Comparison of ENCODE assay signal across 1 cellular context in the genomic region with DNA sequence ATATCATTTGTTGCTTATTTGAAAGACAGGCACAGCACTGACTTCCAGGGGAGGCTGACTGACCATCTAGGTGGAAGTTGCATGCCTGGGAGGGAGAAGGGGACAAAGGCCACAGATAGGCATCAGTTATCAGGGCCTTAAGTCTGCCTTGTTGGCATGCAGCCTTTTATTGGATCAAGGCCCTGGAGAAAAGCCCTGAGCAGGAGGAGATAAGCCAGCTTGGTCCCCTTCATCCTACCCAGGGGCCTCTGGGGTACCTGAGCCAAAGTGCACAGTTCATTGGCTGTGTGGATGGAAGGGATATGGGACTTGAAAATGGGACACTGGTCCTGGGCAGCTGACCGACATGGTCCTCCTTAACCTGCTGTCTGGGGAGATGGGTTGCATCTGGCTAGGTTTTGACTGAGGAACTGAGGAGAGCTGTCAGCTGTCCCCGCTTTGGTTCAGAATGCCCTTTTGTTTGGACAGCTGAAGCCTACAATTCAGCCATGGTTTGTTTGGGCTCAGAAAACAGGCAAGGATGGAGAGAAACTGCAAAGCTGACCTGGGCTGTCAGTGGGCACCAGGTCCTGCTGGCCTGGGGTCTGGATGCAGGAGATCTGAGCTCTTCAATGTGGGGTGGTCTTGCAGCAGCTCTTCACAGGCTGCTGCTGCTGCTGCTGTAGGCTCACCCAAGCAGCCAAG.
A peak's percentile ranks its signal among the peaks of the same experiment; 100 is the strongest.
TF ChIP-seq lines count a peak whose summit lies in the region.

No MANE protein-coding gene starts in this region.

TF ChIP-seq in HepG2, 621 proteins besides CTCF, POLR2A, EP300 and RAD21 (continued from another document and continues in another):
- TF ChIP-seq ZNF138 (CRISPR knock-in tag; IDR thresholded peaks at IDR 0.05; ENCODE audit: low read depth), result no peak
- TF ChIP-seq PHF21A (CRISPR knock-in tag; IDR thresholded peaks at IDR 0.05), result peak; percentile 73; the same call in 1 of the 2 replicates
- TF ChIP-seq ZNF614 (CRISPR knock-in tag; IDR thresholded peaks at IDR 0.05; ENCODE audit: borderline replicate concordance), result no peak
- no peak for TF ChIP-seq RORA (CRISPR knock-in tag; IDR thresholded peaks at IDR 0.05)
- TF ChIP-seq AKAP8 (CRISPR knock-in tag; IDR thresholded peaks at IDR 0.05), result no peak
- TF ChIP-seq, protein P1, sequence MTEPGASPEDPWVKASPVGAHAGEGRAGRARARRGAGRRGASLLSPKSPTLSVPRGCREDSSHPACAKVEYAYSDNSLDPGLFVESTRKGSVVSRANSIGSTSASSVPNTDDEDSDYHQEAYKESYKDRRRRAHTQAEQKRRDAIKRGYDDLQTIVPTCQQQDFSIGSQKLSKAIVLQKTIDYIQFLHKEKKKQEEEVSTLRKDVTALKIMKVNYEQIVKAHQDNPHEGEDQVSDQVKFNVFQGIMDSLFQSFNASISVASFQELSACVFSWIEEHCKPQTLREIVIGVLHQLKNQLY (CRISPR knock-in tag; IDR thresholded peaks at IDR 0.05), result no peak
- peak; percentile 46 for TF ChIP-seq SALL1 (CRISPR knock-in tag; IDR thresholded peaks at IDR 0.05)
- TF ChIP-seq, protein P2, sequence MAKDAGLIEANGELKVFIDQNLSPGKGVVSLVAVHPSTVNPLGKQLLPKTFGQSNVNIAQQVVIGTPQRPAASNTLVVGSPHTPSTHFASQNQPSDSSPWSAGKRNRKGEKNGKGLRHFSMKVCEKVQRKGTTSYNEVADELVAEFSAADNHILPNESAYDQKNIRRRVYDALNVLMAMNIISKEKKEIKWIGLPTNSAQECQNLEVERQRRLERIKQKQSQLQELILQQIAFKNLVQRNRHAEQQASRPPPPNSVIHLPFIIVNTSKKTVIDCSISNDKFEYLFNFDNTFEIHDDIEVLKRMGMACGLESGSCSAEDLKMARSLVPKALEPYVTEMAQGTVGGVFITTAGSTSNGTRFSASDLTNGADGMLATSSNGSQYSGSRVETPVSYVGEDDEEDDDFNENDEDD (CRISPR knock-in tag; IDR thresholded peaks at IDR 0.05; ENCODE audit: borderline replicate concordance), result no peak
- TF ChIP-seq ZNF782 (CRISPR knock-in tag; IDR thresholded peaks at IDR 0.05; ENCODE audit: borderline replicate concordance), result no peak
- TF ChIP-seq FOSL2 (CRISPR knock-in tag; IDR thresholded peaks at IDR 0.05), result no peak
- TF ChIP-seq ZNF354B (CRISPR knock-in tag; IDR thresholded peaks at IDR 0.05), result no peak
- no peak for TF ChIP-seq ZNF382 (CRISPR knock-in tag; IDR thresholded peaks at IDR 0.05; ENCODE audit: borderline replicate concordance)
- TF ChIP-seq, protein P3, sequence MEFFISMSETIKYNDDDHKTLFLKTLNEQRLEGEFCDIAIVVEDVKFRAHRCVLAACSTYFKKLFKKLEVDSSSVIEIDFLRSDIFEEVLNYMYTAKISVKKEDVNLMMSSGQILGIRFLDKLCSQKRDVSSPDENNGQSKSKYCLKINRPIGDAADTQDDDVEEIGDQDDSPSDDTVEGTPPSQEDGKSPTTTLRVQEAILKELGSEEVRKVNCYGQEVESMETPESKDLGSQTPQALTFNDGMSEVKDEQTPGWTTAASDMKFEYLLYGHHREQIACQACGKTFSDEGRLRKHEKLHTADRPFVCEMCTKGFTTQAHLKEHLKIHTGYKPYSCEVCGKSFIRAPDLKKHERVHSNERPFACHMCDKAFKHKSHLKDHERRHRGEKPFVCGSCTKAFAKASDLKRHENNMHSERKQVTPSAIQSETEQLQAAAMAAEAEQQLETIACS (CRISPR knock-in tag; IDR thresholded peaks at IDR 0.05), result no peak
- TF ChIP-seq, protein P4, sequence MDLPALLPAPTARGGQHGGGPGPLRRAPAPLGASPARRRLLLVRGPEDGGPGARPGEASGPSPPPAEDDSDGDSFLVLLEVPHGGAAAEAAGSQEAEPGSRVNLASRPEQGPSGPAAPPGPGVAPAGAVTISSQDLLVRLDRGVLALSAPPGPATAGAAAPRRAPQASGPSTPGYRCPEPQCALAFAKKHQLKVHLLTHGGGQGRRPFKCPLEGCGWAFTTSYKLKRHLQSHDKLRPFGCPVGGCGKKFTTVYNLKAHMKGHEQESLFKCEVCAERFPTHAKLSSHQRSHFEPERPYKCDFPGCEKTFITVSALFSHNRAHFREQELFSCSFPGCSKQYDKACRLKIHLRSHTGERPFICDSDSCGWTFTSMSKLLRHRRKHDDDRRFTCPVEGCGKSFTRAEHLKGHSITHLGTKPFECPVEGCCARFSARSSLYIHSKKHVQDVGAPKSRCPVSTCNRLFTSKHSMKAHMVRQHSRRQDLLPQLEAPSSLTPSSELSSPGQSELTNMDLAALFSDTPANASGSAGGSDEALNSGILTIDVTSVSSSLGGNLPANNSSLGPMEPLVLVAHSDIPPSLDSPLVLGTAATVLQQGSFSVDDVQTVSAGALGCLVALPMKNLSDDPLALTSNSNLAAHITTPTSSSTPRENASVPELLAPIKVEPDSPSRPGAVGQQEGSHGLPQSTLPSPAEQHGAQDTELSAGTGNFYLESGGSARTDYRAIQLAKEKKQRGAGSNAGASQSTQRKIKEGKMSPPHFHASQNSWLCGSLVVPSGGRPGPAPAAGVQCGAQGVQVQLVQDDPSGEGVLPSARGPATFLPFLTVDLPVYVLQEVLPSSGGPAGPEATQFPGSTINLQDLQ (CRISPR knock-in tag; IDR thresholded peaks at IDR 0.05), result no peak
- no peak for TF ChIP-seq KLF15 (CRISPR knock-in tag; IDR thresholded peaks at IDR 0.05; ENCODE audit: borderline replicate concordance)
- TF ChIP-seq ZNF3 (CRISPR knock-in tag; IDR thresholded peaks at IDR 0.05), result no peak
- TF ChIP-seq TBL1XR1 (IDR thresholded peaks at IDR 0.05; ENCODE audit: borderline replicate concordance, low read length, partially characterized antibody), result no peak
- TF ChIP-seq FOXC1 (CRISPR knock-in tag; IDR thresholded peaks at IDR 0.05; ENCODE audit: borderline replicate concordance), result no peak
- no peak for TF ChIP-seq SRF (IDR thresholded peaks at IDR 0.05; ENCODE audit: low read depth, low read length)
- no peak for TF ChIP-seq RXRB (CRISPR knock-in tag; IDR thresholded peaks at IDR 0.05; ENCODE audit: borderline replicate concordance)
- TF ChIP-seq ZNF879 (CRISPR knock-in tag; IDR thresholded peaks at IDR 0.05), result no peak
- TF ChIP-seq GPN1 (CRISPR knock-in tag; IDR thresholded peaks at IDR 0.05; ENCODE audit: borderline replicate concordance), result no peak
- no peak for TF ChIP-seq NFATC3 (CRISPR knock-in tag; IDR thresholded peaks at IDR 0.05)
- TF ChIP-seq ZNF446 (CRISPR knock-in tag; IDR thresholded peaks at IDR 0.05), result no peak
- no peak for TF ChIP-seq SMAD1 (CRISPR knock-in tag; IDR thresholded peaks at IDR 0.05; ENCODE audit: borderline replicate concordance, low read depth)
- no peak for TF ChIP-seq ZNF761 (CRISPR knock-in tag; conservative IDR thresholded peaks at IDR 0.05)
- TF ChIP-seq ZSCAN12 (CRISPR knock-in tag; IDR thresholded peaks at IDR 0.05), result no peak
- TF ChIP-seq POLR2AphosphoS5 (IDR thresholded peaks at IDR 0.05; ENCODE audit: low read depth, low read length), result no peak
- TF ChIP-seq ZNF33A (CRISPR knock-in tag; IDR thresholded peaks at IDR 0.05; ENCODE audit: borderline replicate concordance), result no peak
- TF ChIP-seq, protein P5, sequence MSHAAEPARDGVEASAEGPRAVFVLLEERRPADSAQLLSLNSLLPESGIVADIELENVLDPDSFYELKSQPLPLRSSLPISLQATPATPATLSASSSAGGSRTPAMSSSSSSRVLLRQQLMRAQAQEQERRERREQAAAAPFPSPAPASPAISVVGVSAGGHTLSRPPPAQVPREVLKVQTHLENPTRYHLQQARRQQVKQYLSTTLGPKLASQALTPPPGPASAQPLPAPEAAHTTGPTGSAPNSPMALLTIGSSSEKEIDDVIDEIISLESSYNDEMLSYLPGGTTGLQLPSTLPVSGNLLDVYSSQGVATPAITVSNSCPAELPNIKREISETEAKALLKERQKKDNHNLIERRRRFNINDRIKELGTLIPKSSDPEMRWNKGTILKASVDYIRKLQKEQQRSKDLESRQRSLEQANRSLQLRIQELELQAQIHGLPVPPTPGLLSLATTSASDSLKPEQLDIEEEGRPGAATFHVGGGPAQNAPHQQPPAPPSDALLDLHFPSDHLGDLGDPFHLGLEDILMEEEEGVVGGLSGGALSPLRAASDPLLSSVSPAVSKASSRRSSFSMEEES (CRISPR knock-in tag; IDR thresholded peaks at IDR 0.05), result no peak
- no peak for TF ChIP-seq KAT7 (CRISPR knock-in tag; IDR thresholded peaks at IDR 0.05; ENCODE audit: borderline replicate concordance)
- TF ChIP-seq TBX2 (CRISPR knock-in tag; IDR thresholded peaks at IDR 0.05; ENCODE audit: borderline replicate concordance), result peak; percentile 27; the same call in 1 of the 2 replicates
- peak; percentile 71; the same call in 1 of the 2 replicates for TF ChIP-seq MTA1 (CRISPR knock-in tag; IDR thresholded peaks at IDR 0.05; ENCODE audit: borderline replicate concordance)
- TF ChIP-seq, protein P6, sequence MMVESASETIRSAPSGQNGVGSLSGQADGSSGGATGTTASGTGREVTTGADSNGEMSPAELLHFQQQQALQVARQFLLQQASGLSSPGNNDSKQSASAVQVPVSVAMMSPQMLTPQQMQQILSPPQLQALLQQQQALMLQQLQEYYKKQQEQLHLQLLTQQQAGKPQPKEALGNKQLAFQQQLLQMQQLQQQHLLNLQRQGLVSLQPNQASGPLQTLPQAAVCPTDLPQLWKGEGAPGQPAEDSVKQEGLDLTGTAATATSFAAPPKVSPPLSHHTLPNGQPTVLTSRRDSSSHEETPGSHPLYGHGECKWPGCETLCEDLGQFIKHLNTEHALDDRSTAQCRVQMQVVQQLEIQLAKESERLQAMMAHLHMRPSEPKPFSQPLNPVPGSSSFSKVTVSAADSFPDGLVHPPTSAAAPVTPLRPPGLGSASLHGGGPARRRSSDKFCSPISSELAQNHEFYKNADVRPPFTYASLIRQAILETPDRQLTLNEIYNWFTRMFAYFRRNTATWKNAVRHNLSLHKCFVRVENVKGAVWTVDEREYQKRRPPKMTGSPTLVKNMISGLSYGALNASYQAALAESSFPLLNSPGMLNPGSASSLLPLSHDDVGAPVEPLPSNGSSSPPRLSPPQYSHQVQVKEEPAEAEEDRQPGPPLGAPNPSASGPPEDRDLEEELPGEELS (CRISPR knock-in tag; IDR thresholded peaks at IDR 0.05), result no peak; the same call in 1 of the 2 replicates
- TF ChIP-seq, protein P7, sequence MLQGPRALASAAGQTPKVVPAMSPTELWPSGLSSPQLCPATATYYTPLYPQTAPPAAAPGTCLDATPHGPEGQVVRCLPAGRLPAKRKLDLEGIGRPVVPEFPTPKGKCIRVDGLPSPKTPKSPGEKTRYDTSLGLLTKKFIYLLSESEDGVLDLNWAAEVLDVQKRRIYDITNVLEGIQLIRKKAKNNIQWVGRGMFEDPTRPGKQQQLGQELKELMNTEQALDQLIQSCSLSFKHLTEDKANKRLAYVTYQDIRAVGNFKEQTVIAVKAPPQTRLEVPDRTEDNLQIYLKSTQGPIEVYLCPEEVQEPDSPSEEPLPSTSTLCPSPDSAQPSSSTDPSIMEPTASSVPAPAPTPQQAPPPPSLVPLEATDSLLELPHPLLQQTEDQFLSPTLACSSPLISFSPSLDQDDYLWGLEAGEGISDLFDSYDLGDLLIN (CRISPR knock-in tag; IDR thresholded peaks at IDR 0.05; ENCODE audit: borderline replicate concordance), result no peak
- TF ChIP-seq ZMYM4 (CRISPR knock-in tag; IDR thresholded peaks at IDR 0.05), result no peak
- no peak for TF ChIP-seq YEATS2 (CRISPR knock-in tag; IDR thresholded peaks at IDR 0.05; ENCODE audit: borderline replicate concordance)
- no peak; the same call in 1 of the 2 replicates for TF ChIP-seq SOX5 (CRISPR knock-in tag; IDR thresholded peaks at IDR 0.05; ENCODE audit: borderline replicate concordance)
- TF ChIP-seq MEIS1 (CRISPR knock-in tag; IDR thresholded peaks at IDR 0.05; ENCODE audit: borderline replicate concordance), result no peak
- TF ChIP-seq ZFX (CRISPR knock-in tag; IDR thresholded peaks at IDR 0.05; ENCODE audit: low read depth), result 0 out of 2 replicates have a peak, but pooled peaks have one; percentile 37
- TF ChIP-seq ZNF263 (CRISPR knock-in tag; IDR thresholded peaks at IDR 0.05), result no peak
- TF ChIP-seq, protein P8, sequence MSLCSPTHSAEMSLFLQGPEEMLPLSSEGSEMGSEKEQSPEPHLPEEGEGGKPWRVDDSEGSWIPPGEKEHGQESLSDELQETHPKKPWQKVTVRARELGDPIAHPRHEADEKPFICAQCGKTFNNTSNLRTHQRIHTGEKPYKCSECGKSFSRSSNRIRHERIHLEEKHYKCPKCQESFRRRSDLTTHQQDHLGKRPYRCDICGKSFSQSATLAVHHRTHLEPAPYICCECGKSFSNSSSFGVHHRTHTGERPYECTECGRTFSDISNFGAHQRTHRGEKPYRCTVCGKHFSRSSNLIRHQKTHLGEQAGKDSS (CRISPR knock-in tag; IDR thresholded peaks at IDR 0.05; ENCODE audit: borderline replicate concordance, low read depth), result no peak
- TF ChIP-seq ZNF24 (IDR thresholded peaks at IDR 0.05), result no peak
- TF ChIP-seq KMT2B (CRISPR knock-in tag; IDR thresholded peaks at IDR 0.05), result no peak
- no peak for TF ChIP-seq TSC22D2 (CRISPR knock-in tag; IDR thresholded peaks at IDR 0.05; ENCODE audit: borderline replicate concordance)
- no peak for TF ChIP-seq ZNF552 (CRISPR knock-in tag; IDR thresholded peaks at IDR 0.05; ENCODE audit: borderline replicate concordance)
- TF ChIP-seq FOXO1 (CRISPR knock-in tag; IDR thresholded peaks at IDR 0.05), result 0 out of 2 replicates have a peak, but pooled peaks have one; percentile 7
- TF ChIP-seq, protein P9, sequence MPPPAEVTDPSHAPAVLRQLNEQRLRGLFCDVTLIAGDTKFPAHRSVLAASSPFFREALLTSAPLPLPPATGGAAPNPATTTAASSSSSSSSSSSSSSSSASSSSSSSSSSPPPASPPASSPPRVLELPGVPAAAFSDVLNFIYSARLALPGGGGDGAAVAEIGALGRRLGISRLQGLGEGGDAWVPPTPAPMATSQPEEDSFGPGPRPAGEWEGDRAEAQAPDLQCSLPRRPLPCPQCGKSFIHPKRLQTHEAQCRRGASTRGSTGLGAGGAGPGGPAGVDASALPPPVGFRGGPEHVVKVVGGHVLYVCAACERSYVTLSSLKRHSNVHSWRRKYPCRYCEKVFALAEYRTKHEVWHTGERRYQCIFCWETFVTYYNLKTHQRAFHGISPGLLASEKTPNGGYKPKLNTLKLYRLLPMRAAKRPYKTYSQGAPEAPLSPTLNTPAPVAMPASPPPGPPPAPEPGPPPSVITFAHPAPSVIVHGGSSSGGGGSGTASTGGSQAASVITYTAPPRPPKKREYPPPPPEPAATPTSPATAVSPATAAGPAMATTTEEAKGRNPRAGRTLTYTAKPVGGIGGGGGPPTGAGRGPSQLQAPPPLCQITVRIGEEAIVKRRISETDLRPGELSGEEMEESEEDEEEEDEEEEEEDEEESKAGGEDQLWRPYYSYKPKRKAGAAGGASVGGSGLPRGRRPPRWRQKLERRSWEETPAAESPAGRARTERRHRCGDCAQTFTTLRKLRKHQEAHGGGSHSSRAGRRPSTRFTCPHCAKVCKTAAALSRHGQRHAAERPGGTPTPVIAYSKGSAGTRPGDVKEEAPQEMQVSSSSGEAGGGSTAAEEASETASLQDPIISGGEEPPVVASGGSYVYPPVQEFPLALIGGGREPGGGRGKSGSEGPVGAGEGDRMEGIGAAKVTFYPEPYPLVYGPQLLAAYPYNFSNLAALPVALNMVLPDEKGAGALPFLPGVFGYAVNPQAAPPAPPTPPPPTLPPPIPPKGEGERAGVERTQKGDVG (CRISPR knock-in tag; IDR thresholded peaks at IDR 0.05; ENCODE audit: borderline replicate concordance), result no peak
- no peak for TF ChIP-seq HOXA3 (CRISPR knock-in tag; IDR thresholded peaks at IDR 0.05)
- no peak for TF ChIP-seq ZNF30 (CRISPR knock-in tag; IDR thresholded peaks at IDR 0.05)
- no peak for TF ChIP-seq MTA3 (CRISPR knock-in tag; IDR thresholded peaks at IDR 0.05)
